Comparison of ENCODE assay signal across 27 cellular contexts in the genomic region with DNA sequence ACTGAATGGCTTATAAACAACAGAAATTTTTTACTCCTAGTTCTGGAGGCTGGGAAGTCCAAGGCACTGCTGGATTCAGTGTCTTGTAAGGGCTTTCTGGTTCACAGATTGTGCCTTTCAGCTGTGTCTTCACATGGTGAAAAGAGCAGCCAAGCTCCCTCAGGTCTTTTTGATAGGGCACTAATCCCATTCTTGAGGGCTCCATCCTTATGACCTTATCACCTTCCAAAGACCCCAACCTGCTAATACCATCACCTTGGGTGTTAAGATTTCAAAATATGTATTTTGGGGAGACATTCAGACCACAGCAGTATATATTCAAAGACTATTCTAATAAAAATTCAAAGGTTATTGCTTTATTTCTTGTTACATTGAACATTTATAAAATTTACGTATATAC.
"Had no signal": no experiment of that assay in that cellular context is flagged by ENCODE, and none has a peak within 500 bp of the region (broad histone marks: within the 10 kb centered on the region; RNA-seq: fewer than 3 reads in every experiment).

No MANE protein-coding gene starts in this region.

- H3K9me3 ChIP-seq: suprapubic skin, testis, thoracic aorta, thyroid gland, transverse colon, upper lobe of left lung, upper lobe of right lung, uterus had no signal

- H3K27ac ChIP-seq: stomach, suprapubic skin, testis, thoracic aorta, thyroid gland, tibial artery, tibial nerve, transverse colon, upper lobe of left lung, upper lobe of right lung, uterus, vagina had no signal

- H3K4me1 ChIP-seq: suprapubic skin, testis, thyroid gland, tibial artery, tibial nerve, transverse colon, upper lobe of left lung, upper lobe of right lung, uterus, vagina had no signal

- FAIRE-seq: urothelium cell line had no signal

- H3K27me3 ChIP-seq: stomach, testis, thyroid gland, tibial artery, tibial nerve, transverse colon, upper lobe of left lung, upper lobe of right lung, uterus, vagina had no signal

- H3K4me3 ChIP-seq: stomach, suprapubic skin, testis, thoracic aorta, thyroid gland, tibial artery, tibial nerve, transverse colon, upper lobe of left lung, upper lobe of right lung, uterus, vagina had no signal

- H3K36me3 ChIP-seq: stomach, suprapubic skin, thoracic aorta, thyroid gland, tibial artery, tibial nerve, transverse colon, upper lobe of left lung, upper lobe of right lung, uterus, vagina had no signal

- ATAC-seq: stimulated activated effector memory CD8-positive, alpha-beta T cell treated with anti-CD3 and anti-CD28 coated beads, Interleukin-12 subunit alpha, Interleukin-12 subunit beta, amount 100 ng/mL, for 72 hours; stimulated activated memory B cell treated with anti-CD40 and anti-IgM and Interleukin-4, amounts not matched to agents 10 μg/mL and 1 μg/mL and 100 μg/mL, for 72 hours; stimulated activated naive B cell treated with anti-CD40 and anti-IgM and Interleukin-4, amounts not matched to agents 10 μg/mL and 1 μg/mL and 100 μg/mL, for 72 hours; stimulated activated naive CD8-positive, alpha-beta T cell treated with anti-CD3 and anti-CD28 coated beads, Interleukin-15, amount 100 ng/mL, for 72 hours; stimulated activated naive CD8-positive, alpha-beta T cell treated with anti-CD3 and anti-CD28 coated beads, Interleukin-15, Interleukin-2, amounts not matched to agents 100 U/mL and 50 U/mL, for 24 hours; upper lobe of right lung had no signal

- DNase-seq: stimulated activated CD4-positive, alpha-beta T cell treated with anti-CD3 and anti-CD28 coated beads, Interleukin-2, amount 100 ng/mL, for 48 hours; stimulated activated CD4-positive, alpha-beta T cell treated with anti-CD3 and anti-CD28 coated beads, Interleukin-4, amount 100 ng/mL, for 1 hour; stimulated activated CD4-positive, alpha-beta T cell treated with anti-CD3 and anti-CD28 coated beads, Interleukin-4, amount 100 ng/mL, for 24 hours; stimulated activated CD4-positive, alpha-beta T cell treated with anti-CD3 and anti-CD28 coated beads, Interleukin-4, amount 100 ng/mL, for 4 hours; stimulated activated CD8-positive, alpha-beta memory T cell treated with anti-CD3 and anti-CD28 coated beads, Interleukin-4, amount 100 ng/mL, for 48 hours; stimulated activated naive B cell treated with anti-CD40 and anti-IgM and Interleukin-4, amounts not matched to agents 10 μg/mL and 1 μg/mL and 100 μg/mL, for 72 hours; stimulated activated naive CD4-positive, alpha-beta T cell; stimulated activated naive CD4-positive, alpha-beta T cell treated with Interleukin-2 at 50 U/mL for 16 hours; stimulated activated naive CD8-positive, alpha-beta T cell treated with anti-CD3 and anti-CD28 coated beads, Interleukin-15, amount 100 ng/mL, for 72 hours; stimulated activated naive CD8-positive, alpha-beta T cell treated with anti-CD3 and anti-CD28 coated beads, Interleukin-15, Interleukin-2, amounts not matched to agents 100 U/mL and 50 U/mL, for 24 hours; stomach; substantia nigra; testis; thyroid gland; tibial artery; transverse colon; trophoblast cell; upper lobe of left lung; upper lobe of right lung; uterus had no signal
